ENCODE assay signal across 12 cellular contexts in the genomic region with DNA sequence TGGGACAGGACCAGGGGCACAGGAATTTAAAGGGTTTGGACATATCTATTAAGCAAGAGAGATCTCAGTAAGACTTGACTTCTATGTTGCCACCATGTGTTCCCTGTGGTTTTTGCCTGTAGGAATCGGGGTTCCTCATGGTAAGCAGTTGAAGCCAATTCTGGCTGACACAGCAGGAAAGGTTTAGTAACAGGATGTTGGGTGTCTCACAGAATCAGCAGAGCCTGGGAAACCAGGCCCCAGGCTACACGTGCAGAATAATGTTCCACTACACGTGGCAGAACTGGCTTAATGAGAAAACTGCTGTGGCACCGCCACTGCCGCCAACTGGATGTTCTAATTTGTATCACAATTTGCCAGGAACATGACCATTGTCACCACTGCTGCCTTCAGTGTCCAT.
DNase-seq lines count a peak whose midpoint lies in the region; ATAC-seq and TF ChIP-seq lines count a peak whose summit lies in the region.
"Had no signal": no experiment of that assay in that cellular context is flagged by ENCODE, and none has a peak within 500 bp of the region (broad histone marks: within the 10 kb centered on the region; RNA-seq: fewer than 3 reads in every experiment).

No MANE protein-coding gene starts in this region.

- 37% methylated on average over 3 of the region's 5 CpGs for WGBS in right lobe of liver (ENCODE audit: insufficient coverage, low coverage, low lambda C conversion rate, missing lambda C conversion rate)
- WGBS in aorta, 2 donors: 23 to 29% methylated on average over 5 of the region's 5 CpGs

- no peaks in the 10 kb centered on the region for H3K36me3 Mint-ChIP-seq in natural killer cell
- H3K36me3 Mint-ChIP-seq in natural killer cell treated with Interleukin-12 subunit alpha and Interleukin-12 subunit beta and Interleukin-15 and Interleukin-18, amount 100 ng/mL, for 72 hours: no peaks in the 10 kb centered on the region

- H3K27ac Mint-ChIP-seq in natural killer cell: peak overlapping the region in 1 of 2 donors; percentile 80
- H3K27ac Mint-ChIP-seq in natural killer cell treated with Interleukin-12 subunit alpha and Interleukin-12 subunit beta and Interleukin-15 and Interleukin-18, amount 100 ng/mL, for 72 hours: peak overlapping the region in 1 of 2 donors; percentile 85
- H3K27ac Mint-ChIP-seq: activated T-helper 1 cell treated with anti-CD3 and anti-CD28 coated beads, Interleukin-12 subunit alpha, Interleukin-12 subunit beta, Interleukin-2, Interleukin-4 antibody, amounts not matched to agents 30 ng/mL and 10 ng/mL and 1 ng/mL, durations not matched to agents 14 hours and 24 hours and 36 hours had no signal

- no peak for ATAC-seq in natural killer cell
- ATAC-seq in natural killer cell treated with Interleukin-12 subunit alpha and Interleukin-12 subunit beta and Interleukin-15 and Interleukin-18, amount 100 ng/mL, for 72 hours: no peak
- peak; percentile 47 to 59 (median 54) for ATAC-seq in right lobe of liver
- ATAC-seq in aorta (ENCODE audit: low FRiP score): no peak
- ATAC-seq in HG03521 (IDR thresholded peaks at IDR 0.05; ENCODE audit: unreplicated experiment): no peak
- ATAC-seq in HG02610 (IDR thresholded peaks at IDR 0.05; ENCODE audit: unreplicated experiment): no peak
- ATAC-seq: A549 had no signal

- DNase-seq in natural killer cell: no peak
- no peak for DNase-seq in natural killer cell treated with Interleukin-12 subunit alpha and Interleukin-12 subunit beta and Interleukin-15 and Interleukin-18, amount 100 ng/mL, for 72 hours (ENCODE audit: low spot score)
- DNase-seq in dorsolateral prefrontal cortex: peak in 2 of 10 donors; percentile 32 to 49
- no peak for DNase-seq in right lobe of liver
- peak in 1 of 2 donors; percentile 60 for DNase-seq in aorta
- DNase-seq in NCI-H2196 (lab: John Stamatoyannopoulos, UW; ENCODE audit: unreplicated experiment): no peak
- DNase-seq: NCI-H1436 treated with DMSO at 0.1 percent for 48 hours had no signal

- no peaks in the 10 kb centered on the region for H3K36me3 ChIP-seq in right lobe of liver
- no peaks in the 10 kb centered on the region for H3K36me3 ChIP-seq in aorta (ENCODE audit: control insufficient read depth in 1 of 2, insufficient read depth in 2 of 2, low read length in 1 of 2)
- H3K36me3 ChIP-seq: HAP-1 had no signal

- peaks cover 0 to 43% of the 10 kb centered on the region in 2 donors for H3K4me1 Mint-ChIP-seq in natural killer cell
- peaks cover 4 to 44% of the 10 kb centered on the region in 2 donors for H3K4me1 Mint-ChIP-seq in natural killer cell treated with Interleukin-12 subunit alpha and Interleukin-12 subunit beta and Interleukin-15 and Interleukin-18, amount 100 ng/mL, for 72 hours (ENCODE audit: low read depth in 2 of 2)

- peak overlapping the region in 34 of 59 donors; percentile 25 to 94 (median 86) for H3K27ac ChIP-seq in dorsolateral prefrontal cortex
- no peak overlapping the region for H3K27ac ChIP-seq in right lobe of liver
- H3K27ac ChIP-seq in aorta (ENCODE audit: low read depth in 1 of 2, low read length in 2 of 2): peak overlapping the region; percentile 3 to 48
- H3K27ac ChIP-seq: A549 had no signal

- TF ChIP-seq POLR2A in right lobe of liver (IDR thresholded peaks at IDR 0.05): no peak

- TF ChIP-seq CTCF in natural killer cell (IDR thresholded peaks at IDR 0.05) (no peak), dorsolateral prefrontal cortex (IDR thresholded peaks at IDR 0.05 in 54 of 56, conservative IDR thresholded peaks at IDR 0.05 in 2 of 56; ENCODE audit: low read depth in 1 of 56, partially characterized antibody in 56 of 56) (no peak), right lobe of liver (IDR thresholded peaks at IDR 0.05) (no peak)

- no peaks in the 10 kb centered on the region for H3K27me3 ChIP-seq in dorsolateral prefrontal cortex
- H3K27me3 ChIP-seq in right lobe of liver: no peaks in the 10 kb centered on the region
- no peaks in the 10 kb centered on the region for H3K27me3 ChIP-seq in aorta (ENCODE audit: control insufficient read depth in 1 of 2, insufficient read depth in 2 of 2, low read length in 1 of 2)

- no peaks in the 10 kb centered on the region for H3K9me3 ChIP-seq in right lobe of liver
- no peaks in the 10 kb centered on the region for H3K9me3 ChIP-seq in aorta (ENCODE audit: control insufficient read depth, low read length)
- H3K9me3 ChIP-seq: A549, HAP-1 had no signal

- no peak overlapping the region for H3K4me3 ChIP-seq in dorsolateral prefrontal cortex
- H3K4me3 ChIP-seq in right lobe of liver: no peak overlapping the region
- no peak overlapping the region for H3K4me3 ChIP-seq in aorta (ENCODE audit: low read length in 2 of 2)
- H3K4me3 ChIP-seq: A549, HAP-1 had no signal

- peak overlapping the region; percentile 32 for H3K4me3 Mint-ChIP-seq in natural killer cell
- no peak overlapping the region for H3K4me3 Mint-ChIP-seq in natural killer cell treated with Interleukin-12 subunit alpha and Interleukin-12 subunit beta and Interleukin-15 and Interleukin-18, amount 100 ng/mL, for 72 hours
- H3K4me3 Mint-ChIP-seq: activated T-helper 1 cell treated with anti-CD3 and anti-CD28 coated beads, Interleukin-12 subunit alpha, Interleukin-12 subunit beta, Interleukin-2, Interleukin-4 antibody, amounts not matched to agents 30 ng/mL and 10 ng/mL and 1 ng/mL, durations not matched to agents 14 hours and 24 hours and 36 hours had no signal

- H3K4me1 ChIP-seq in right lobe of liver: no peaks in the 10 kb centered on the region
- H3K4me1 ChIP-seq in aorta (ENCODE audit: control insufficient read depth in 1 of 2, insufficient read depth in 2 of 2, low read length in 2 of 2): no peaks in the 10 kb centered on the region
- H3K4me1 ChIP-seq: A549, HAP-1 had no signal

- no peaks in the 10 kb centered on the region for H3K9me3 Mint-ChIP-seq in natural killer cell
- no peaks in the 10 kb centered on the region for H3K9me3 Mint-ChIP-seq in natural killer cell treated with Interleukin-12 subunit alpha and Interleukin-12 subunit beta and Interleukin-15 and Interleukin-18, amount 100 ng/mL, for 72 hours
- H3K9me3 Mint-ChIP-seq: activated T-helper 1 cell treated with anti-CD3 and anti-CD28 coated beads, Interleukin-12 subunit alpha, Interleukin-12 subunit beta, Interleukin-2, Interleukin-4 antibody, amounts not matched to agents 30 ng/mL and 10 ng/mL and 1 ng/mL, durations not matched to agents 14 hours and 24 hours and 36 hours had no signal

- peaks cover 0 to 7% of the 10 kb centered on the region in 2 donors for H3K27me3 Mint-ChIP-seq in natural killer cell (ENCODE audit: low read depth in 2 of 2)
- peaks cover 5 to 47% of the 10 kb centered on the region in 2 donors for H3K27me3 Mint-ChIP-seq in natural killer cell treated with Interleukin-12 subunit alpha and Interleukin-12 subunit beta and Interleukin-15 and Interleukin-18, amount 100 ng/mL, for 72 hours

- intact Hi-C loops in natural killer cell (cut with micrococcal nuclease): no loop called here
- intact Hi-C loops in dorsolateral prefrontal cortex (cut with DNase I): loop anchor here in 1 of 2 donors (10.0 kb wide), 1 partner anchor 230 kb away; no protein-coding TSS in a partner anchor
- intact Hi-C loops in right lobe of liver (cut with DNase I): no loop called here
- intact Hi-C loops in aorta (cut with DNase I): loop anchor here in 1 of 2 donors (10.0 kb wide), 1 partner anchor 300 kb away; a partner anchor contains a TSS

Comparison
In these comparisons a context has a peak if more than half of its experiments do, and no peak if none do; other contexts are left out.
1. ATAC-seq: peak in right lobe of liver (4 of 4); none in natural killer cell (0 of 3), natural killer cell treated with Interleukin-12 subunit alpha and Interleukin-12 subunit beta and Interleukin-15 and Interleukin-18, amount 100 ng/mL, for 72 hours (0 of 2), aorta (single experiment), HG03521 (single experiment) and HG02610 (single experiment).
2. H3K27ac ChIP-seq: peak in dorsolateral prefrontal cortex (34 of 59) and aorta (2 of 2); none in right lobe of liver (0 of 3).